ENCODE assay signal across 8 cellular contexts in genomic region chr17:48830840-48831548, GRCh38. TPM values are rescaled to one million over a fixed set of nuclear protein-coding genes. Genes with fewer than 3 reads are reported as not detected.
DNase-seq lines count a peak whose midpoint lies in the region; ATAC-seq, FAIRE-seq and TF ChIP-seq lines count a peak whose summit lies in the region.

A gene with protein sequence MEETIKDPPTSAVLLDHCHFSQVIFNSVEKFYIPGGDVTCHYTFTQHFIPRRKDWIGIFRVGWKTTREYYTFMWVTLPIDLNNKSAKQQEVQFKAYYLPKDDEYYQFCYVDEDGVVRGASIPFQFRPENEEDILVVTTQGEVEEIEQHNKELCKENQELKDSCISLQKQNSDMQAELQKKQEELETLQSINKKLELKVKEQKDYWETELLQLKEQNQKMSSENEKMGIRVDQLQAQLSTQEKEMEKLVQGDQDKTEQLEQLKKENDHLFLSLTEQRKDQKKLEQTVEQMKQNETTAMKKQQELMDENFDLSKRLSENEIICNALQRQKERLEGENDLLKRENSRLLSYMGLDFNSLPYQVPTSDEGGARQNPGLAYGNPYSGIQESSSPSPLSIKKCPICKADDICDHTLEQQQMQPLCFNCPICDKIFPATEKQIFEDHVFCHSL (plus strand): TSS chr17:48831035. CDS start chr17:48841708, 10,673 bp downstream.

- H3K36me3 ChIP-seq in SU-DHL-6 (ENCODE audit: low read length) (no peaks in the 10 kb centered on the region), pancreas (no peaks in the 10 kb centered on the region), thyroid gland (no peaks in the 10 kb centered on the region)

- H2AFZ ChIP-seq in SU-DHL-6 (ENCODE audit: low read depth, low read length, severe bottlenecking), result peak within 1 kb of the TSS; percentile 99

- H3K27me3 Mint-ChIP-seq in activated naive CD8-positive, alpha-beta T cell treated with anti-CD3 and anti-CD28 coated beads for 36 hours, result no peaks in the 10 kb centered on the region
- no peaks in the 10 kb centered on the region for H3K27me3 Mint-ChIP-seq in glutamatergic neuron (ENCODE audit: unreplicated experiment)

- peak; percentile 59 to 90 for TF ChIP-seq POLR2A in thyroid gland (IDR thresholded peaks at IDR 0.05)

- H3K79me2 ChIP-seq in SU-DHL-6 (ENCODE audit: insufficient read depth, low read length), result no peaks in the 10 kb centered on the region

- peak within 1 kb of the TSS; percentile 71 for H3K9ac ChIP-seq in SU-DHL-6 (ENCODE audit: low read length)

- H3K4me3 ChIP-seq in GM12864 (ENCODE audit: low read depth, low read length) (peak within 1 kb of the TSS; percentile 80), SU-DHL-6 (ENCODE audit: insufficient read depth, low read length, poor library complexity, severe bottlenecking) (peak within 1 kb of the TSS; percentile 75), pancreas (peak within 1 kb of the TSS; percentile 54 to 90 (median 81)), thyroid gland (replicated peaks in 1 of 3) (peak within 1 kb of the TSS; percentile 57 to 89 (median 84))

- peaks cover 47% of the 10 kb centered on the region for H3K4me1 Mint-ChIP-seq in activated naive CD8-positive, alpha-beta T cell treated with anti-CD3 and anti-CD28 coated beads for 36 hours
- peaks cover 8% of the 10 kb centered on the region for H3K4me1 Mint-ChIP-seq in glutamatergic neuron (ENCODE audit: low read depth, unreplicated experiment)

- peak within 1 kb of the TSS; percentile 70 for H3K4me2 ChIP-seq in SU-DHL-6 (ENCODE audit: low read depth, low read length, poor library complexity, severe bottlenecking)

- intact Hi-C loops in pancreas (cut with DNase I), result no loop called here
- intact Hi-C loops in thyroid gland (cut with DNase I), result no loop called here

- H3F3A ChIP-seq in SU-DHL-6 (ENCODE audit: insufficient read depth), result no peaks in the 10 kb centered on the region

- TF ChIP-seq CTCF in GM12864 (IDR thresholded peaks at IDR 0.05; ENCODE audit: low read depth, low read length, missing control alignments) (no peak), SU-DHL-6 (IDR thresholded peaks at IDR 0.05; ENCODE audit: insufficient read depth, low read length, poor library complexity, severe bottlenecking) (no peak), glutamatergic neuron (IDR thresholded peaks at IDR 0.05; ENCODE audit: partially characterized antibody, unreplicated experiment) (no peak), pancreas (IDR thresholded peaks at IDR 0.05) (peak in 1 of 4 donors; percentile 8), thyroid gland (IDR thresholded peaks at IDR 0.05) (peak in 1 of 6 experiments; percentile 8)

- H4K20me1 ChIP-seq in SU-DHL-6 (ENCODE audit: low read depth, low read length), result no peaks in the 10 kb centered on the region

- DNase-seq in GM12864 (ENCODE audit: low read depth) (peak; percentile 75), NCI-H1417 (lab: John Stamatoyannopoulos, UW) (peak; percentile 93 to 96 (median 95)), glutamatergic neuron (peak; percentile 88), pancreas (peak; percentile 90 to 97 (median 94)), thyroid gland (peak; percentile 96 to 97)
- DNase-seq in activated naive CD8-positive, alpha-beta T cell treated with anti-CD3 and anti-CD28 coated beads for 36 hours, result peak; percentile 89

- H3K9me3 Mint-ChIP-seq in activated naive CD8-positive, alpha-beta T cell treated with anti-CD3 and anti-CD28 coated beads for 36 hours, result no peaks in the 10 kb centered on the region
- peaks cover 6% of the 10 kb centered on the region for H3K9me3 Mint-ChIP-seq in glutamatergic neuron (ENCODE audit: unreplicated experiment)

- peaks cover 17% of the 10 kb centered on the region for H3K36me3 Mint-ChIP-seq in activated naive CD8-positive, alpha-beta T cell treated with anti-CD3 and anti-CD28 coated beads for 36 hours
- H3K36me3 Mint-ChIP-seq in glutamatergic neuron (ENCODE audit: unreplicated experiment), result no peaks in the 10 kb centered on the region

- H3K27ac ChIP-seq in SU-DHL-6 (ENCODE audit: low read depth, low read length) (no peak within 1 kb of the TSS), pancreas (peak within 1 kb of the TSS; percentile 86 to 96 (median 92)), thyroid gland (peak within 1 kb of the TSS; percentile 93 to 97 (median 95))

- no peak for FAIRE-seq in pancreas (lab: Jason Lieb, UNC)

- H3K27ac Mint-ChIP-seq in activated naive CD8-positive, alpha-beta T cell treated with anti-CD3 and anti-CD28 coated beads for 36 hours, result peak within 1 kb of the TSS; percentile 96
- H3K27ac Mint-ChIP-seq in glutamatergic neuron (ENCODE audit: unreplicated experiment), result peak within 1 kb of the TSS; percentile 89

- H3K27me3 ChIP-seq in SU-DHL-6 (ENCODE audit: low read length) (no peaks in the 10 kb centered on the region), pancreas (no peaks in the 10 kb centered on the region), thyroid gland (no peaks in the 10 kb centered on the region)

- H3K9me3 ChIP-seq in SU-DHL-6 (ENCODE audit: insufficient read depth, low read length) (no peaks in the 10 kb centered on the region), pancreas (no peaks in the 10 kb centered on the region), thyroid gland (no peaks in the 10 kb centered on the region)

- H3K4me1 ChIP-seq in pancreas (peaks cover 0 to 12% (median 8%) of the 10 kb centered on the region in 3 donors), thyroid gland (peaks cover 12 to 30% of the 10 kb centered on the region in 2 donors)

- H3K4me3 Mint-ChIP-seq in activated naive CD8-positive, alpha-beta T cell treated with anti-CD3 and anti-CD28 coated beads for 36 hours, result peak within 1 kb of the TSS; percentile 97
- peak within 1 kb of the TSS; percentile 95 for H3K4me3 Mint-ChIP-seq in glutamatergic neuron (ENCODE audit: unreplicated experiment)

- ATAC-seq in HG02642 (IDR thresholded peaks at IDR 0.05; ENCODE audit: poor library complexity, unreplicated experiment) (peak; percentile 85), pancreas (peak; percentile 98 to 99 (median 99))

- 0% methylated on average over 42 to 48 of the region's 48 CpGs for WGBS in pancreas, 2 donors
- 0 to 1% methylated on average over 20 to 33 of the region's 48 CpGs for WGBS in thyroid gland, 2 donors

- no peaks in the 10 kb centered on the region for H3K9me2 ChIP-seq in SU-DHL-6 (replicated peaks; ENCODE audit: insufficient read depth, low read length)

RNA-seq across cellular contexts. Expression of the gene that starts here (rescaled TPM):
- 10 to 100 TPM; 69.3 to 75.8 TPM for total RNA-seq in activated naive CD8-positive, alpha-beta T cell treated with anti-CD3 and anti-CD28 coated beads for 36 hours
- total RNA-seq in glutamatergic neuron (ENCODE audit: unreplicated experiment) (142 TPM), pancreas (10 to 100 TPM; 45.2 to 66.0 (median 57.4) TPM), thyroid gland (100 to 1,000 TPM; 111 to 163 (median 139) TPM)
- polyA plus RNA-seq in pancreas, result 10 to 100 TPM; 31.2 to 63.9 TPM
